ENCODE assay signal across 12 cellular contexts in the genomic region with DNA sequence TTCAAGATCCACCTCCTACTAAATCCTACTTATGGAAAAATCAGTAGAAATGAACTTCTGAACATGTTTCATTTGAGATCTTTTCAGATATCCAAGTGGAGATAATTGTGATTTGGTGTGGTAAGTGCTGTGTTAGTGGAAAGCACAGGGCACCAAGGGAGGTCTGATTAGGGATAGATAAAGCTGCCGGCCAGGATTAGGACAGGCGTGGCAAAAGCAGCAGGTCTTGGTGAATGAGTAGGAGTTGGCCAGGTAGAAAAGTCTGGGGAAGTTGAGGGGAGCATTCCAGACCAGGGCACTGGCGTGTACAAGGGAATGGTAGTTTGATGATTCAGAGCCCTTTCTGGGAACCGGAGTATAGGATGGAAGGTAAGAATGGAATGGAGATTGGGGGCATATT. TPM values are rescaled to one million over a fixed set of nuclear protein-coding genes. Genes with fewer than 3 reads are reported as not detected.
DNase-seq lines count a peak whose midpoint lies in the region; ATAC-seq and TF ChIP-seq lines count a peak whose summit lies in the region.
"Had no signal": no experiment of that assay in that cellular context is flagged by ENCODE, and none has a peak within 500 bp of the region (broad histone marks: within the 10 kb centered on the region; RNA-seq: fewer than 3 reads in every experiment).

No MANE protein-coding gene starts in this region.

- peaks cover 2% of the 10 kb centered on the region for H3K9me3 Mint-ChIP-seq in CD4-positive, alpha-beta T cell
- no peaks in the 10 kb centered on the region for H3K9me3 Mint-ChIP-seq in activated CD4-positive, alpha-beta memory T cell treated with anti-CD3 and anti-CD28 coated beads for 36 hours
- peaks cover 0 to 7% (median 0%) of the 10 kb centered on the region in 7 donors for H3K9me3 Mint-ChIP-seq in naive B cell

- no peak for TF ChIP-seq POLR2A in HCT116 (IDR thresholded peaks at IDR 0.05; ENCODE audit: borderline replicate concordance, extremely low read depth, insufficient read depth, insufficient read length)

- peak in 1 of 10 experiments; percentile 12 for DNase-seq in CD4-positive, alpha-beta T cell
- DNase-seq in HCT116 (ENCODE audit: low read depth, low spot score) (no peak), naive B cell (no peak)
- DNase-seq in activated CD4-positive, alpha-beta memory T cell treated with anti-CD3 and anti-CD28 coated beads for 36 hours, result peak; percentile 7
- no peak for DNase-seq in stimulated activated CD4-positive, alpha-beta T cell treated with anti-CD3 and anti-CD28 coated beads, Interleukin-4, amount 100 ng/mL, for 4 hours
- no peak for DNase-seq in activated CD4-positive, CD25-positive, alpha-beta regulatory T cell (lab: John Stamatoyannopoulos, UW)
- DNase-seq: GOT3, Peyer's patch had no signal

- H3K27ac Mint-ChIP-seq in CD4-positive, alpha-beta T cell, result peak overlapping the region; percentile 99
- peak overlapping the region; percentile 97 for H3K27ac Mint-ChIP-seq in activated CD4-positive, alpha-beta memory T cell treated with anti-CD3 and anti-CD28 coated beads for 36 hours
- H3K27ac Mint-ChIP-seq in naive B cell, result peak overlapping the region in 2 of 6 donors; percentile 2 to 87
- H3K27ac Mint-ChIP-seq: brain had no signal

- peaks cover 62% of the 10 kb centered on the region for H3K4me1 Mint-ChIP-seq in CD4-positive, alpha-beta T cell (ENCODE audit: low read depth)
- H3K4me1 Mint-ChIP-seq in activated CD4-positive, alpha-beta memory T cell treated with anti-CD3 and anti-CD28 coated beads for 36 hours (ENCODE audit: low read depth), result peaks cover 47% of the 10 kb centered on the region
- H3K4me1 Mint-ChIP-seq in naive B cell, result peaks cover 7 to 30% (median 22%) of the 10 kb centered on the region in 3 donors

- no peaks in the 10 kb centered on the region for H3K9me2 ChIP-seq in HCT116 (ENCODE audit: insufficient read depth)

- TF ChIP-seq RAD21 in HCT116 (IDR thresholded peaks at IDR 0.05; ENCODE audit: low read depth), result no peak

- peak overlapping the region; percentile 67 for H3K4me3 Mint-ChIP-seq in CD4-positive, alpha-beta T cell
- peak overlapping the region; percentile 51 for H3K4me3 Mint-ChIP-seq in activated CD4-positive, alpha-beta memory T cell treated with anti-CD3 and anti-CD28 coated beads for 36 hours
- peak overlapping the region in 6 of 8 donors; percentile 12 to 97 (median 48) for H3K4me3 Mint-ChIP-seq in naive B cell

- intact Hi-C loops in CD4-positive, alpha-beta T cell (cut with DNase I, micrococcal nuclease), result loop anchor here (2.0 to 5.0 kb wide), 8 partner anchors 46 to 476 kb away; partner anchors contain the start of genes AZIN2 (in 1 of the 2), RBBP4 (in 1 of the 2), RNF19B (in 1 of the 2) and S100PBP (in 1 of the 2)
- intact Hi-C loops in HCT116 (cut with micrococcal nuclease), result loop anchor here (5.0 to 10.0 kb wide), 2 partner anchors 216 to 344 kb away; partner anchors contain the start of gene ZSCAN20
- intact Hi-C loops in activated CD4-positive, alpha-beta memory T cell treated with anti-CD3 and anti-CD28 coated beads for 36 hours (cut with micrococcal nuclease), result loop anchor here (5.0 kb wide), 3 partner anchors 169 to 331 kb away; no protein-coding TSS in a partner anchor

- H3K9ac ChIP-seq in HCT116 (ENCODE audit: low read length), result no peak overlapping the region

- no peaks in the 10 kb centered on the region for H3K9me3 ChIP-seq in CD4-positive, alpha-beta T cell (ENCODE audit: control insufficient read depth, low read length)
- H3K9me3 ChIP-seq in HCT116 (ENCODE audit: control insufficient read depth in 1 of 2, insufficient read depth in 1 of 2, low read depth in 1 of 2, low read length in 2 of 2), result no peaks in the 10 kb centered on the region
- H3K9me3 ChIP-seq: Peyer's patch, right lobe of liver had no signal

- H3K4me2 ChIP-seq in HCT116 (ENCODE audit: low read length), result peak overlapping the region; percentile 97

- no peak overlapping the region for H2AFZ ChIP-seq in HCT116 (ENCODE audit: low read depth, low read length, poor library complexity, severe bottlenecking)

- TF ChIP-seq CTCF in CD4-positive, alpha-beta T cell (IDR thresholded peaks at IDR 0.05), result no peak
- no peak for TF ChIP-seq CTCF in HCT116 (IDR thresholded peaks at IDR 0.05 in 2 of 3, conservative IDR thresholded peaks at IDR 0.05 in 1 of 3; ENCODE audit: borderline replicate concordance in 1 of 3, insufficient read depth in 1 of 3, low read depth in 2 of 3, low read length in 2 of 3)

- RAD21 ChIA-PET in HCT116 (lab: Charles Lee; ENCODE audit: low non-redundant PET in 1 of 2, low total read pairs in 2 of 2, uncharacterized antibody in 2 of 2, unreplicated experiment in 2 of 2), result no interaction called here

- H3K36me3 Mint-ChIP-seq in CD4-positive, alpha-beta T cell (ENCODE audit: low read depth), result peaks cover 20% of the 10 kb centered on the region
- peaks cover 14% of the 10 kb centered on the region for H3K36me3 Mint-ChIP-seq in activated CD4-positive, alpha-beta memory T cell treated with anti-CD3 and anti-CD28 coated beads for 36 hours
- peaks cover 0 to 11% of the 10 kb centered on the region in 2 donors for H3K36me3 Mint-ChIP-seq in naive B cell

- no peaks in the 10 kb centered on the region; a peak in 1 of 4 replicates for H3K36me3 ChIP-seq in HCT116 (ENCODE audit: control insufficient read depth in 1 of 2, insufficient read depth in 2 of 2, low read length in 2 of 2)
- H3K36me3 ChIP-seq: Peyer's patch, right lobe of liver had no signal

- no peaks in the 10 kb centered on the region for H3K27me3 Mint-ChIP-seq in CD4-positive, alpha-beta T cell
- H3K27me3 Mint-ChIP-seq in activated CD4-positive, alpha-beta memory T cell treated with anti-CD3 and anti-CD28 coated beads for 36 hours, result no peaks in the 10 kb centered on the region
- no peaks in the 10 kb centered on the region for H3K27me3 Mint-ChIP-seq in naive B cell

- ATAC-seq in CD4-positive, alpha-beta T cell (ENCODE audit: poor library complexity), result no peak
- ATAC-seq in HCT116, result no peak
- no peak for ATAC-seq in naive B cell (ENCODE audit: low read depth in 2 of 2)
- ATAC-seq in HG03196 (IDR thresholded peaks at IDR 0.05; ENCODE audit: unreplicated experiment), result no peak
- ATAC-seq in GM21526 (IDR thresholded peaks at IDR 0.05; ENCODE audit: low FRiP score, unreplicated experiment), result no peak
- ATAC-seq: right lobe of liver had no signal

- peaks cover 5 to 20% of the 10 kb centered on the region in 2 experiments; a peak in 3 of 4 replicates for H3K4me1 ChIP-seq in HCT116 (ENCODE audit: control insufficient read depth in 1 of 2, insufficient read depth in 2 of 2, low read length in 2 of 2)

- CTCF ChIA-PET in CD4-positive, alpha-beta T cell (lab: Charles Lee), result interaction anchor here (1.0 kb wide), 1 partner anchor 9 kb away, joined by 3 read pairs; no protein-coding TSS in a partner anchor
- CTCF ChIA-PET in HCT116 (lab: Charles Lee), result no interaction called here
- CTCF ChIA-PET in activated CD4-positive, alpha-beta memory T cell treated with anti-CD3 and anti-CD28 coated beads for 36 hours (lab: Charles Lee), result interaction anchor here (1.0 kb wide), 1 partner anchor 197 kb away, joined by 3 read pairs; no protein-coding TSS in a partner anchor

- H3K4me3 ChIP-seq in HCT116 (replicated peaks in 1 of 2; ENCODE audit: low read depth in 1 of 2, low read length in 2 of 2), result no peak overlapping the region
- H3K4me3 ChIP-seq: Peyer's patch had no signal

- POLR2A ChIA-PET in CD4-positive, alpha-beta T cell (lab: Charles Lee), result interaction anchor here (0.6 to 3.0 kb wide), 2 partner anchors 41 to 52 kb away, joined by 3 to 123 read pairs; partner anchors contain the start of gene TRIM62
- POLR2A ChIA-PET in HCT116 (lab: Charles Lee), result no interaction called here
- POLR2A ChIA-PET in activated CD4-positive, alpha-beta memory T cell treated with anti-CD3 and anti-CD28 coated beads for 36 hours (lab: Charles Lee), result no interaction called here

- no peaks in the 10 kb centered on the region for H3K27me3 ChIP-seq in CD4-positive, alpha-beta T cell (ENCODE audit: control insufficient read depth, insufficient read depth, low read length)
- no peaks in the 10 kb centered on the region for H3K27me3 ChIP-seq in HCT116 (ENCODE audit: insufficient read depth, low read length)
- H3K27me3 ChIP-seq: Peyer's patch, right lobe of liver had no signal

- no TSS peak for BruUV-seq in HCT116 (replicated peaks; lab: Mats Ljungman, UMichigan)

- H4K20me1 ChIP-seq in HCT116 (ENCODE audit: insufficient read depth), result no peaks in the 10 kb centered on the region

- H3K27ac ChIP-seq in CD4-positive, alpha-beta T cell (ENCODE audit: low read depth, low read length), result peak overlapping the region; percentile 90
- no peak overlapping the region for H3K27ac ChIP-seq in HCT116 (ENCODE audit: low read depth, low read length)

- peaks cover 24% of the 10 kb centered on the region for H3K79me2 ChIP-seq in HCT116 (ENCODE audit: insufficient read depth, low read length)

TF ChIP-seq in HCT116, 20 proteins besides CTCF, POLR2A, EP300 and RAD21 (continues in another document):
- TF ChIP-seq ATF3 (IDR thresholded peaks at IDR 0.05) (no peak), CBX3 (IDR thresholded peaks at IDR 0.05; ENCODE audit: low read depth) (no peak)

RNA-seq across cellular contexts. Expression of gene AZIN2, which starts 47.8 kb away (rescaled TPM):
- 1 to 10 TPM; 4.6 to 4.9 TPM for total RNA-seq in CD4-positive, alpha-beta T cell
- total RNA-seq in HCT116 (2021; ENCODE audit: unreplicated experiment), result 7.8 TPM
- polyA plus RNA-seq in HCT116 (2012), result 9.0 and 9.7 TPM in 2 replicates
- total RNA-seq in activated CD4-positive, alpha-beta memory T cell treated with anti-CD3 and anti-CD28 coated beads for 36 hours, result 1 to 10 TPM; 2.5 to 2.9 TPM
- 1 to 10 TPM in 1 of 6 donors, under 1 TPM in 4, not detected in 1; 0.05 to 1.9 (median 0.33) TPM for polyA plus RNA-seq in naive B cell (ENCODE audit: low read depth in 6 of 6)

RNA-seq across cellular contexts. Expression of gene TRIM62, which starts 53.1 kb away (rescaled TPM):
- total RNA-seq in CD4-positive, alpha-beta T cell, result 10 to 100 TPM; 18.9 to 23.0 TPM
- total RNA-seq in HCT116 (2021; ENCODE audit: unreplicated experiment), result 6.5 TPM
- polyA plus RNA-seq in HCT116 (2012), result 4.0 and 4.1 TPM in 2 replicates
- total RNA-seq in activated CD4-positive, alpha-beta memory T cell treated with anti-CD3 and anti-CD28 coated beads for 36 hours, result 1 to 10 TPM; 3.6 to 3.9 TPM
- polyA plus RNA-seq in naive B cell (ENCODE audit: low read depth in 6 of 6), result 1 to 10 TPM; 1.5 to 6.1 (median 4.7) TPM
